Comparison of ENCODE assay signal across 1 cellular context in genomic region chr2:135807874-135808273, GRCh38. TPM values are rescaled to one million over a fixed set of nuclear protein-coding genes. Genes with fewer than 3 reads are reported as not detected.
"Had no signal": no experiment of that assay in that cellular context is flagged by ENCODE, and none has a peak within 500 bp of the region (broad histone marks: within the 10 kb centered on the region; RNA-seq: fewer than 3 reads in every experiment).

No MANE protein-coding gene starts in this region.

RNA-seq across cellular contexts. Expression of gene LCT, which starts 29.1 kb away (rescaled TPM):
- total RNA-seq: activated B cell treated with CpG ODN at 0.5 μM for 24 hours had no signal
